ENCODE assay signal across 20 cellular contexts in the genomic region with DNA sequence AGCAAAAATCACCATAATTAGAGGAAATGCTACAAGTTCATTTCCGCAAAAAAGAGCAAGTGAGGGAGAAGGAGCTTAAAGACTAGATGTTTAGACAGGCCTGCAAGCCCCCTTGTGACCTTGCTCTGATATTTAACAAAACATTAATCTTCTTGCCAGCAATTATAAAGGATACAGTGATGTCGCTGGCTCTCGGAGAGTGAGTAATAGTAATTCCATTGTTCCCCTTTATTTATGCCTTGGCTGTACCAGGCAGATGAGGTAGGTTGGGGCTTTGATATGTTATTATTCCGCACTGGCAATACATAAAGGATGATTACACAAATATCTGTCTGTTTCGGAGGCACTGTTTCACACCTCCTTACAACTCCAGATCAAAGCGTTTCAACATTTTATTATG.
"Had no signal": no experiment of that assay in that cellular context is flagged by ENCODE, and none has a peak within 500 bp of the region (broad histone marks: within the 10 kb centered on the region; RNA-seq: fewer than 3 reads in every experiment).

No MANE protein-coding gene starts in this region.

- ATAC-seq: gastroesophageal sphincter, natural killer cell, right cardiac atrium, upper lobe of right lung had no signal

- H3K4me3 ChIP-seq: esophagus squamous epithelium, gastroesophageal sphincter, hepatocyte, ovary, smooth muscle cell, testis, tibial nerve, upper lobe of right lung, vagina had no signal

- H3K4me3 Mint-ChIP-seq: dendritic cell treated with granulocyte-macrophage colony-stimulating factor and Interleukin-4, amounts not matched to agents 40 ng/mL and 50 ng/mL, for 4 days; memory B cell; mesothelial cell of epicardium; natural killer cell; neural crest cell had no signal

- H3K9me3 ChIP-seq: esophagus squamous epithelium, gastroesophageal sphincter, ovary, testis, tibial nerve, upper lobe of right lung, vagina had no signal

- H3K36me3 ChIP-seq: esophagus squamous epithelium, gastroesophageal sphincter, ovary, tibial nerve, upper lobe of right lung, vagina had no signal

- H3K27ac ChIP-seq: esophagus squamous epithelium, gastroesophageal sphincter, hepatocyte, ovary, testis, tibial nerve, upper lobe of right lung, vagina had no signal

- H3K4me1 ChIP-seq: esophagus squamous epithelium, gastroesophageal sphincter, testis, tibial nerve, upper lobe of right lung, vagina had no signal

- H3K4me1 Mint-ChIP-seq: memory B cell, mesothelial cell of epicardium, natural killer cell had no signal

- H3K9me3 Mint-ChIP-seq: dendritic cell treated with granulocyte-macrophage colony-stimulating factor and Interleukin-4, amounts not matched to agents 40 ng/mL and 50 ng/mL, for 4 days; mesothelial cell of epicardium; natural killer cell had no signal

- H3K27me3 Mint-ChIP-seq: dendritic cell treated with granulocyte-macrophage colony-stimulating factor and Interleukin-4, amounts not matched to agents 40 ng/mL and 50 ng/mL, for 4 days; memory B cell had no signal

- H3K79me2 ChIP-seq: hepatocyte had no signal

- DNase-seq: esophagus squamous epithelium; foreskin fibroblast; head of caudate nucleus; natural killer cell; ovary; right cardiac atrium; stimulated activated CD4-positive, alpha-beta T cell treated with anti-CD3 and anti-CD28 coated beads, Interleukin-2, amount 100 ng/mL, for 48 hours; stimulated activated naive CD4-positive, alpha-beta T cell treated with Interleukin-2 at 50 U/mL for 16 hours; testis; upper lobe of right lung had no signal

- H2AFZ ChIP-seq: hepatocyte had no signal

- H3K36me3 Mint-ChIP-seq: memory B cell, mesothelial cell of epicardium, natural killer cell had no signal

- H3K27me3 ChIP-seq: esophagus squamous epithelium, gastroesophageal sphincter, hepatocyte, ovary, testis, tibial nerve, upper lobe of right lung, vagina had no signal

- H3K27ac Mint-ChIP-seq: dendritic cell treated with granulocyte-macrophage colony-stimulating factor and Interleukin-4, amounts not matched to agents 40 ng/mL and 50 ng/mL, for 4 days; memory B cell; mesothelial cell of epicardium; natural killer cell; progenitor cell of endocrine pancreas had no signal

- H3K4me2 ChIP-seq: hepatocyte, smooth muscle cell had no signal
